In genomic region chr1:230188826-230189225, GRCh38 we compare ENCODE assay signal across 24 cellular contexts.
DNase-seq lines count a peak whose midpoint lies in the region; ATAC-seq, FAIRE-seq and TF ChIP-seq lines count a peak whose summit lies in the region.
"Had no signal": no experiment of that assay in that cellular context is flagged by ENCODE, and none has a peak within 500 bp of the region (broad histone marks: within the 10 kb centered on the region; RNA-seq: fewer than 3 reads in every experiment).

No MANE protein-coding gene starts in this region.

- intact Hi-C loops in Right ventricle myocardium superior (cut with DNase I) (no loop called here), kidney (cut with DNase I) (no loop called here), breast epithelium (cut with DNase I; ENCODE audit: low total_unique reads) (no loop called here)

- no peak for TF ChIP-seq CTCF in right atrium auricular region (IDR thresholded peaks at IDR 0.05)
- TF ChIP-seq CTCF in kidney (IDR thresholded peaks at IDR 0.05; ENCODE audit: borderline replicate concordance, extremely low read depth, insufficient read depth): no peak
- no peak for TF ChIP-seq CTCF in breast epithelium (IDR thresholded peaks at IDR 0.05)

- no peak for TF ChIP-seq POLR2A in breast epithelium (IDR thresholded peaks at IDR 0.05)

- no peak overlapping the region for H3K18ac ChIP-seq in mesenchymal stem cell (ENCODE audit: low read depth in 1 of 2, low read length in 2 of 2)

- H3K4me3 ChIP-seq in right atrium auricular region (no peak overlapping the region), mesenchymal stem cell (ENCODE audit: insufficient read depth in 1 of 2, low read depth in 1 of 2, low read length in 2 of 2) (no peak overlapping the region), kidney (ENCODE audit: low read length in 2 of 2) (no peak overlapping the region), breast epithelium (no peak overlapping the region)
- H3K4me3 ChIP-seq: left lung, MG63, SK-N-MC, tibial artery had no signal

- peak overlapping the region in 1 of 2 experiments; percentile 43 for H2BK12ac ChIP-seq in mesenchymal stem cell (ENCODE audit: low read length in 2 of 2)

- no peak overlapping the region for H3K23ac ChIP-seq in mesenchymal stem cell (ENCODE audit: low read length in 2 of 2)

- no peak for FAIRE-seq in kidney (lab: Jason Lieb, UNC)
- FAIRE-seq: endothelial cell of umbilical vein had no signal

- peak overlapping the region; percentile 87 to 88 for H3K27ac ChIP-seq in right atrium auricular region
- no peak overlapping the region for H3K27ac ChIP-seq in mesenchymal stem cell (ENCODE audit: low read length, poor library complexity, severe bottlenecking)
- no peak overlapping the region for H3K27ac ChIP-seq in kidney (ENCODE audit: low read depth in 2 of 2, low read length in 2 of 2)
- H3K27ac ChIP-seq in breast epithelium: no peak overlapping the region
- H3K27ac ChIP-seq: SK-N-MC had no signal

- no peak overlapping the region for H4K91ac ChIP-seq in mesenchymal stem cell (ENCODE audit: low read length)

- H2AFZ ChIP-seq in mesenchymal stem cell (ENCODE audit: low read depth, low read length): no peak overlapping the region

- H2BK5ac ChIP-seq in mesenchymal stem cell (ENCODE audit: low read depth, low read length, poor library complexity, severe bottlenecking): no peak overlapping the region

- H3K14ac ChIP-seq in mesenchymal stem cell (ENCODE audit: low read length in 2 of 2): no peak overlapping the region

- ATAC-seq in Right ventricle myocardium superior (ENCODE audit: poor library complexity) (no peak), HG03432 (IDR thresholded peaks at IDR 0.05; ENCODE audit: unreplicated experiment) (no peak), GM21360 (IDR thresholded peaks at IDR 0.05; ENCODE audit: unreplicated experiment) (no peak)
- ATAC-seq: left lung; stimulated activated naive CD8-positive, alpha-beta T cell treated with anti-CD3 and anti-CD28 coated beads, Interleukin-15, Interleukin-2, amounts not matched to agents 100 U/mL and 50 U/mL, for 24 hours had no signal

- H3K27me3 ChIP-seq in right atrium auricular region (no peaks in the 10 kb centered on the region), mesenchymal stem cell (ENCODE audit: control insufficient read depth in 1 of 2, insufficient read depth in 1 of 2, low read length in 2 of 2) (no peaks in the 10 kb centered on the region), breast epithelium (no peaks in the 10 kb centered on the region)
- H3K27me3 ChIP-seq: left lung, MG63, tibial artery had no signal

- H3K9ac ChIP-seq in mesenchymal stem cell (ENCODE audit: low read length) (no peak overlapping the region), kidney (ENCODE audit: low read length in 2 of 2) (no peak overlapping the region)

- H3K36me3 ChIP-seq in right atrium auricular region (no peaks in the 10 kb centered on the region), mesenchymal stem cell (ENCODE audit: control insufficient read depth in 1 of 2, insufficient read depth in 2 of 2, low read depth in 1 of 2, low read length in 2 of 2) (peaks cover 3 to 5% of the 10 kb centered on the region in 2 experiments), kidney (ENCODE audit: control insufficient read depth in 1 of 2, insufficient read depth in 2 of 2, low read length in 2 of 2) (no peaks in the 10 kb centered on the region), breast epithelium (no peaks in the 10 kb centered on the region)
- H3K36me3 ChIP-seq: left lung, tibial artery had no signal

- H3K4me1 ChIP-seq in right atrium auricular region (peaks cover 0 to 50% of the 10 kb centered on the region in 2 donors), mesenchymal stem cell (ENCODE audit: control insufficient read depth, insufficient read depth, low read depth, low read length) (peaks cover 11% of the 10 kb centered on the region), kidney (ENCODE audit: control insufficient read depth in 1 of 2, insufficient read depth in 1 of 2, low read depth in 1 of 2, low read length in 2 of 2) (no peaks in the 10 kb centered on the region), breast epithelium (no peaks in the 10 kb centered on the region)

- H3K4ac ChIP-seq in mesenchymal stem cell (ENCODE audit: low read depth in 1 of 2, low read length in 2 of 2): no peak overlapping the region

- no peak overlapping the region for H2AK5ac ChIP-seq in mesenchymal stem cell (ENCODE audit: low read length, severe bottlenecking)

- H4K8ac ChIP-seq in mesenchymal stem cell (ENCODE audit: low read length): peak overlapping the region; percentile 32

- H3K9me3 ChIP-seq in right atrium auricular region (no peaks in the 10 kb centered on the region), mesenchymal stem cell (ENCODE audit: control insufficient read depth, low read length) (no peaks in the 10 kb centered on the region), kidney (ENCODE audit: control insufficient read depth in 1 of 2, low read length in 2 of 2) (no peaks in the 10 kb centered on the region), breast epithelium (no peaks in the 10 kb centered on the region)
- H3K9me3 ChIP-seq: left lung, MG63, tibial artery had no signal

- no peak overlapping the region for H3K4me2 ChIP-seq in mesenchymal stem cell (ENCODE audit: low read length, poor library complexity, severe bottlenecking)

- 92% methylated on average over 6 of the region's 6 CpGs for WGBS in mesenchymal stem cell

- no peak overlapping the region for H2BK15ac ChIP-seq in mesenchymal stem cell (ENCODE audit: low read depth, poor library complexity, severe bottlenecking)

- peaks cover 38% of the 10 kb centered on the region for H3K79me1 ChIP-seq in mesenchymal stem cell (replicated peaks; ENCODE audit: low read length, poor library complexity, severe bottlenecking)

- no peak overlapping the region for H2BK120ac ChIP-seq in mesenchymal stem cell (ENCODE audit: low read depth, low read length)

- no peak for DNase-seq in right atrium auricular region (ENCODE audit: low spot score)
- DNase-seq in Right ventricle myocardium superior: no peak
- DNase-seq in NCI-H774 (lab: John Stamatoyannopoulos, UW): peak; percentile 61
- DNase-seq in mesenchymal stem cell: no peak
- no peak for DNase-seq in kidney
- DNase-seq in breast epithelium (ENCODE audit: low spot score in 2 of 2): no peak
- DNase-seq: activated CD4-positive, alpha-beta memory T cell treated with anti-CD3 and anti-CD28 coated beads, Interleukin-2, amount 10 ng/mL, durations not matched to agents 7 days and 5 days; activated CD4-positive, alpha-beta T cell treated with anti-CD3 and anti-CD28 coated beads for 1 hour; activated effector memory CD4-positive, alpha-beta T cell treated with Interleukin-2 at 50 U/mL for 16 hours; aorta; dermis blood vessel endothelial cell; GOT3; hypothalamus; left lung; mesendoderm; MG63; NCI-H2171; NCI-H526 treated with DMSO at 0.1 percent for 48 hours; stimulated activated naive CD8-positive, alpha-beta T cell treated with anti-CD3 and anti-CD28 coated beads, Interleukin-15, Interleukin-2, amounts not matched to agents 100 U/mL and 50 U/mL, for 24 hours; tibial artery had no signal

Comparison
In these comparisons a context has a peak if more than half of its experiments do, and no peak if none do; other contexts are left out.
1. H3K27ac ChIP-seq: peak in right atrium auricular region (2 of 2); none in mesenchymal stem cell (single experiment), kidney (0 of 2) and breast epithelium (0 of 2).